In the genomic region with DNA sequence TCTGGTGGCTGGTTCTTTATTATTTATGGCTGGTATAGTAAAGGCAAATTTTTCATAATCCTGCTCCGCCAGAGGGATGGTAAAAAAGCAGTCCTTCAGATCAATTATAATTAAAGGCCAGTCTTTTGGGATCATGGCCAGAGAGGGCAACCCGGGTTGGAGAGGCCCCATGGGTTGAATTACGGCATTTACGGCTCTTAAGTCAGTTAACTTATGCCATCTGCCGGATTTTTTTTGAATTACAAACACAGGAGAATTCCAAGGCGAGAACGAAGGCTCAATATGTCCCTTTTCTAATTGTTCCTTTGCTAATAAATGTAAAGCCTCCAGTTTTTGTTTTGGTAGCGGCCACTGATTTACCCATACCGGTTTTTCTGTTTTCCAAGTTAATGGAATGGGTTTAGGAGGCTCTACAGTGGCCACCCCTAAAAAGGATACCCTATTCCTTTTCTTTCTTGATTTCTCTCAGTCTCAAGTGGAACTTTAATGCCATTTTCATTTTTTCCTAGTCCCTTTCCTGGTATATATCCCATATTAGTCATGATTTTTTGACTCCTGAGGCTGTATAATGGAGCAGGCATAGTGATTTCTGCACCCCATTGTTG, we compare ENCODE assay signal across 1 cellular context.
TF ChIP-seq lines count a peak whose summit lies in the region.

No MANE protein-coding gene starts in this region.

TF ChIP-seq in liver, 16 proteins besides CTCF, POLR2A, EP300 and RAD21:
- peak in 1 of 2 donors; percentile 15 for TF ChIP-seq HNF4A (conservative IDR thresholded peaks at IDR 0.05)
- peak; percentile 20 to 63 for TF ChIP-seq RXRA (IDR thresholded peaks at IDR 0.05)
